9 cellular contexts compared by ENCODE assay signal in genomic region chr1:218460367-218460766, GRCh38.
DNase-seq lines count a peak whose midpoint lies in the region; ATAC-seq and TF ChIP-seq lines count a peak whose summit lies in the region.
"Had no signal": no experiment of that assay in that cellular context is flagged by ENCODE, and none has a peak within 500 bp of the region (broad histone marks: within the 10 kb centered on the region; RNA-seq: fewer than 3 reads in every experiment).

No MANE protein-coding gene starts in this region.

- no peak overlapping the region for H3K27ac Mint-ChIP-seq in activated CD4-positive, alpha-beta T cell treated with anti-CD3 and anti-CD28 coated beads for 36 hours

- no peaks in the 10 kb centered on the region for H3K4me1 Mint-ChIP-seq in activated CD4-positive, alpha-beta T cell treated with anti-CD3 and anti-CD28 coated beads for 36 hours

- no peaks in the 10 kb centered on the region for H3K9me3 Mint-ChIP-seq in activated CD4-positive, alpha-beta T cell treated with anti-CD3 and anti-CD28 coated beads for 36 hours (ENCODE audit: low read depth)

- peak overlapping the region; percentile 36 for H3K27ac ChIP-seq in RWPE2 (ENCODE audit: poor library complexity, severe bottlenecking)
- no peak overlapping the region for H3K27ac ChIP-seq in foreskin keratinocyte

- no peaks in the 10 kb centered on the region for H3K36me3 Mint-ChIP-seq in activated CD4-positive, alpha-beta T cell treated with anti-CD3 and anti-CD28 coated beads for 36 hours (ENCODE audit: low read depth)

- H3K9me3 ChIP-seq in RWPE2 (ENCODE audit: severe bottlenecking): no peaks in the 10 kb centered on the region

- H3K27me3 Mint-ChIP-seq in activated CD4-positive, alpha-beta T cell treated with anti-CD3 and anti-CD28 coated beads for 36 hours: peaks cover 6% of the 10 kb centered on the region

- H3K27me3 ChIP-seq in RWPE2 (ENCODE audit: insufficient read depth, poor library complexity, severe bottlenecking) (no peaks in the 10 kb centered on the region), foreskin keratinocyte (no peaks in the 10 kb centered on the region)

- H3K4me3 ChIP-seq in RWPE2 (ENCODE audit: severe bottlenecking): no peak overlapping the region
- H3K4me3 ChIP-seq: GM12878 had no signal

- peaks cover 25% of the 10 kb centered on the region for H3K4me1 ChIP-seq in RWPE2 (ENCODE audit: insufficient read depth, poor library complexity, severe bottlenecking)
- H3K4me1 ChIP-seq in foreskin keratinocyte: peaks cover 6% of the 10 kb centered on the region

- no peaks in the 10 kb centered on the region for H3K36me3 ChIP-seq in RWPE2 (ENCODE audit: low read depth)

- intact Hi-C loops in posterior cingulate gyrus (cut with DNase I): no loop called here
- intact Hi-C loops in activated CD4-positive, alpha-beta T cell treated with anti-CD3 and anti-CD28 coated beads for 36 hours (cut with DNase I, micrococcal nuclease): no loop called here

- TF ChIP-seq CTCF in RWPE2 (IDR thresholded peaks at IDR 0.05; ENCODE audit: poor library complexity, severe bottlenecking) (no peak), foreskin keratinocyte (conservative IDR thresholded peaks at IDR 0.05) (no peak)

- POLR2A ChIA-PET in activated CD4-positive, alpha-beta T cell treated with anti-CD3 and anti-CD28 coated beads for 36 hours (lab: Charles Lee): no interaction called here

- DNase-seq in GM03348 (ENCODE audit: low spot score): peak; percentile 23
- no peak for DNase-seq in RWPE2 (ENCODE audit: low spot score)
- peak in 1 of 2 donors; percentile 18 for DNase-seq in foreskin keratinocyte
- peak in 6 of 10 donors; percentile 18 to 78 (median 33) for DNase-seq in posterior cingulate gyrus
- no peak for DNase-seq in activated CD8-positive, alpha-beta memory T cell treated with anti-CD3 and anti-CD28 coated beads for 24 hours
- DNase-seq in activated CD4-positive, alpha-beta T cell treated with anti-CD3 and anti-CD28 coated beads for 36 hours: no peak

- CTCF ChIA-PET in activated CD4-positive, alpha-beta T cell treated with anti-CD3 and anti-CD28 coated beads for 36 hours (lab: Charles Lee): interaction anchor here (0.6 to 1.0 kb wide), 2 partner anchors 14 to 393 kb away, joined by 3 read pairs; no protein-coding TSS in a partner anchor

- ATAC-seq in RWPE2 (ENCODE audit: low read depth) (0 out of 3 replicates have a peak, but pooled peaks have one; percentile 26), foreskin keratinocyte (peak; percentile 23), HG03139 (IDR thresholded peaks at IDR 0.05; ENCODE audit: unreplicated experiment) (no peak), GM19395 (IDR thresholded peaks at IDR 0.05; ENCODE audit: unreplicated experiment) (no peak)
- ATAC-seq in activated CD4-positive, alpha-beta T cell treated with anti-CD3 and anti-CD28 coated beads for 36 hours: no peak
- ATAC-seq: GM12878 had no signal

- no peak overlapping the region for H3K4me3 Mint-ChIP-seq in activated CD4-positive, alpha-beta T cell treated with anti-CD3 and anti-CD28 coated beads for 36 hours

Comparison
In these comparisons a context has a peak if more than half of its experiments do, and no peak if none do; other contexts are left out.
1. DNase-seq: peak in GM03348 (single experiment) and posterior cingulate gyrus (6 of 10); none in RWPE2 (single experiment), activated CD8-positive, alpha-beta memory T cell treated with anti-CD3 and anti-CD28 coated beads for 24 hours (single experiment) and activated CD4-positive, alpha-beta T cell treated with anti-CD3 and anti-CD28 coated beads for 36 hours (single experiment).
2. ATAC-seq: peak in RWPE2 (single experiment) and foreskin keratinocyte (single experiment); none in HG03139 (single experiment), GM19395 (single experiment) and activated CD4-positive, alpha-beta T cell treated with anti-CD3 and anti-CD28 coated beads for 36 hours (single experiment).